Comparison of ENCODE assay signal across 13 cellular contexts in genomic region chr9:27413507-27414214, GRCh38.
DNase-seq lines count a peak whose midpoint lies in the region; ATAC-seq, FAIRE-seq and TF ChIP-seq lines count a peak whose summit lies in the region.
"Had no signal": no experiment of that assay in that cellular context is flagged by ENCODE, and none has a peak within 500 bp of the region (broad histone marks: within the 10 kb centered on the region; RNA-seq: fewer than 3 reads in every experiment).

No MANE protein-coding gene starts in this region.

- peaks cover 1 to 3% of the 10 kb centered on the region in 2 donors for H3K4me1 ChIP-seq in lung (ENCODE audit: control insufficient read depth in 2 of 2, insufficient read depth in 2 of 2, low read length in 2 of 2)

- H3K9me3 ChIP-seq in lung (ENCODE audit: control insufficient read depth in 2 of 2, insufficient read depth in 1 of 2, low read length in 1 of 2) = no peaks in the 10 kb centered on the region

- H3K36me3 ChIP-seq in lung (ENCODE audit: control insufficient read depth in 2 of 2, insufficient read depth in 2 of 2, low read length in 2 of 2) = no peaks in the 10 kb centered on the region

- WGBS in lung, 2 donors = 62 to 79% methylated on average over 6 of the region's 6 CpGs

- H3K27ac ChIP-seq in lung (ENCODE audit: low read depth in 1 of 2, low read length in 1 of 2) = peak overlapping the region in 1 of 2 donors; percentile 73

- TF ChIP-seq CTCF in epithelial cell of esophagus (IDR thresholded peaks at IDR 0.05; ENCODE audit: insufficient read depth, low read depth, low read length, missing control alignments) (no peak), lung (IDR thresholded peaks at IDR 0.05; ENCODE audit: control extremely low read depth, extremely low read depth) (no peak)

- ATAC-seq in lung (ENCODE audit: insufficient read depth, low FRiP score) = peak; percentile 30
- ATAC-seq: CD8-positive, alpha-beta T cell; stimulated activated naive CD8-positive, alpha-beta T cell treated with anti-CD3 and anti-CD28 coated beads, Interleukin-15, Interleukin-2, amounts not matched to agents 100 U/mL and 50 U/mL, for 24 hours had no signal

- no peak for TF ChIP-seq POLR2A in GM12891 (IDR thresholded peaks at IDR 0.05; ENCODE audit: low read depth, low read length)

- H3K27me3 ChIP-seq in lung (ENCODE audit: control insufficient read depth, insufficient read depth) = no peaks in the 10 kb centered on the region

- peak; percentile 64 for DNase-seq in NCI-H446 treated with DMSO at 0.1 percent for 48 hours (lab: John Stamatoyannopoulos, UW)
- no peak for DNase-seq in epithelial cell of esophagus (ENCODE audit: low read depth)
- no peak for DNase-seq in lung (ENCODE audit: low spot score)
- DNase-seq in superior temporal gyrus (ENCODE audit: extremely low spot score) = peak; percentile 60
- DNase-seq in activated CD8-positive, alpha-beta memory T cell treated with anti-CD3 and anti-CD28 coated beads for 24 hours = no peak
- DNase-seq in middle frontal gyrus (ENCODE audit: extremely low spot score, low spot score) = no peak
- DNase-seq in HUDEP-2 (lab: John Stamatoyannopoulos, UW; ENCODE audit: unreplicated experiment in 76 of 76) = no peak
- DNase-seq in GM12891 (ENCODE audit: insufficient read length, low spot score) = no peak
- DNase-seq: activated CD4-positive, alpha-beta T cell treated with anti-CD3 and anti-CD28 coated beads for 1 hour; activated naive CD4-positive, alpha-beta T cell treated with anti-CD3 and anti-CD28 coated beads for 36 hours; CD8-positive, alpha-beta T cell; SIG-M5; stimulated activated naive CD8-positive, alpha-beta T cell treated with anti-CD3 and anti-CD28 coated beads, Interleukin-15, Interleukin-2, amounts not matched to agents 100 U/mL and 50 U/mL, for 24 hours had no signal

- H3K4me3 ChIP-seq in epithelial cell of esophagus (ENCODE audit: low read length) = peak overlapping the region; percentile 22
- no peak overlapping the region for H3K4me3 ChIP-seq in lung

- no peak for FAIRE-seq in GM12891 (lab: Jason Lieb, UNC)

TF ChIP-seq in GM12891, 5 proteins besides CTCF, POLR2A, EP300 and RAD21:
- TF ChIP-seq POLR2AphosphoS5 (IDR thresholded peaks at IDR 0.05; ENCODE audit: low read depth, low read length) (no peak), TAF1 (IDR thresholded peaks at IDR 0.05; ENCODE audit: low read depth, low read length) (no peak), POU2F2 (IDR thresholded peaks at IDR 0.05; ENCODE audit: low read depth, low read length) (no peak), PAX5 (IDR thresholded peaks at IDR 0.05; ENCODE audit: insufficient read depth, low read length, severe bottlenecking) (no peak), SPI1 (IDR thresholded peaks at IDR 0.05; ENCODE audit: low read depth, low read length) (no peak)

Comparison
In these comparisons a context has a peak if more than half of its experiments do, and no peak if none do; other contexts are left out.
1. DNase-seq: peak in NCI-H446 treated with DMSO at 0.1 percent for 48 hours (single experiment) and superior temporal gyrus (single experiment); none in epithelial cell of esophagus (single experiment), lung (single experiment), activated CD8-positive, alpha-beta memory T cell treated with anti-CD3 and anti-CD28 coated beads for 24 hours (single experiment), middle frontal gyrus (single experiment), HUDEP-2 (0 of 76) and GM12891 (single experiment).